In the genomic region with DNA sequence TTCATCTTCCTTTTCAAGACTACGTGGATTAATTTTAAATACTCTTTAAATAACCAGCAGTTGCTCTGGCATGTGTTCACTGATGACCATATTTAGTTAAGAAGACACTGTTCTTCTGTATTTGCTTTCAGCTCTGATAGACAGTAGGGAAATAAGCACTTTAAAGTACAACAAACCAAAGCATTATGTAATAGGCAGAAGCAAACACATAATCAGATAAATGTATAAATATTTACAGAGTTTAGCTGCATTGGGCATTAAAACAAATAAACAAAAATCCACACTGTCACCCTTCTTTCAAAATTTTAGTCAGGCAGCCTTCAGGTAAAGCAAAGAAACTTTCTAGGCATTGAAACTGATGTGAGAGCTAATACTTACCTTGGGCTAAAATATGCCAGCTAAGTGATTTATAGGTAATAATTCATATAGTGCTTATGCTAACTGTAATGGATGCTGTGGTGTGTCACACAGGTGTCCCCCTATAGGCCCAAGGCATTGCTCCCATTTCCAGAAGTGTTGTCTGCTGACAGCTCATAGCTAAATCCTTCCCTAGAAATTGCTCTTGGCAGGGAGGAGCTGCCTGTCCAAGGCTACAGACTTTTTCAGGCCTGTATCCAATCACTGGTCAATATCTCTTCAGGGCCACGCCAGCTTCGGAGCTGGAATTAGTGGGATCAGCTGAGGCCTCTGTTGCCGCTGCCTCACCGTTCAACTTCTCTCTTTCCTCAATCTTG, we compare ENCODE assay signal across 13 cellular contexts.
"Had no signal": no experiment of that assay in that cellular context is flagged by ENCODE, and none has a peak within 500 bp of the region (broad histone marks: within the 10 kb centered on the region; RNA-seq: fewer than 3 reads in every experiment).

No MANE protein-coding gene starts in this region.

- H3K9me3 ChIP-seq: gastroesophageal sphincter, thyroid gland had no signal

- DNase-seq: activated effector memory CD4-positive, alpha-beta T cell treated with Interleukin-2 at 50 U/mL for 16 hours; activated T-cell treated with anti-CD3 and anti-CD28 coated beads, Interleukin-2, amount 50 U/mL, for 1 hour; amygdala; brain microvascular endothelial cell; cerebellar nuclear complex; effector memory CD8-positive, alpha-beta T cell; natural killer cell; T-helper 2 cell; thyroid gland had no signal

- H3K4me3 ChIP-seq: gastroesophageal sphincter, lung, skin epidermis, thyroid gland had no signal

- H3K27ac ChIP-seq: brain microvascular endothelial cell, epithelial cell of prostate, skin epidermis, thyroid gland had no signal

- H3K36me3 ChIP-seq: brain microvascular endothelial cell, gastroesophageal sphincter, thyroid gland had no signal

- H3K27me3 ChIP-seq: brain microvascular endothelial cell, gastroesophageal sphincter, thyroid gland had no signal
